1 cellular context compared by ENCODE assay signal in the genomic region with DNA sequence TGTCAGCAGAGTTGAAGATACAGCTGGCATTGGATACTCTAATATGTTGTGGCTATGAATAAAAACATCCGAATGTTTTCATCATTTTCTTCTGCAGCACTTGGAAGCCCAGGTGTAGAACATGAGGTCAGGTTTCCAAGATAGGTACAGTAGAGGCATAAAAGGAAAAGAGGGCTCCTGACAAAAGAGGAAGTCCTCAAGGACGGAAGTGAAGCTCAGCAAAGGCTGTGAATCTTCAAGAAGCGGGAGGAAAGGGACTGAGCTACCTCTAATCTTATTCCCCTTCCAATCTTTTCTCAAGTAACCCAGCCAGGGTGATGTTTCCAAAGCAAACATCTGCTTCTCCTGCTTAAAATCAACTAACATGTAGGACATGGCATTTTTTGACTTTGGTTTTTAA.
TF ChIP-seq lines count a peak whose summit lies in the region.

No MANE protein-coding gene starts in this region.

TF ChIP-seq in HepG2, 621 proteins besides CTCF, POLR2A, EP300 and RAD21:
- TF ChIP-seq TRIM22 (IDR thresholded peaks at IDR 0.05) (no peak), GTF3A (CRISPR knock-in tag; conservative IDR thresholded peaks at IDR 0.05) (no peak), GZF1 (CRISPR knock-in tag; IDR thresholded peaks at IDR 0.05) (no peak), KDM6A (CRISPR knock-in tag; IDR thresholded peaks at IDR 0.05; ENCODE audit: low read depth) (no peak), ZSCAN29 (CRISPR knock-in tag; conservative IDR thresholded peaks at IDR 0.05) (no peak), ZNF816 (CRISPR knock-in tag; IDR thresholded peaks at IDR 0.05; ENCODE audit: borderline replicate concordance) (no peak), FOSL2 (CRISPR knock-in tag; IDR thresholded peaks at IDR 0.05) (no peak), KAT8 (CRISPR knock-in tag; IDR thresholded peaks at IDR 0.05) (no peak), RARA (CRISPR knock-in tag; IDR thresholded peaks at IDR 0.05) (no peak), MAFG (CRISPR knock-in tag; IDR thresholded peaks at IDR 0.05) (no peak), ETV5 (CRISPR knock-in tag; IDR thresholded peaks at IDR 0.05; ENCODE audit: borderline replicate concordance) (no peak), MTA3 (CRISPR knock-in tag; IDR thresholded peaks at IDR 0.05) (no peak), USF2 (IDR thresholded peaks at IDR 0.05; ENCODE audit: low read depth, low read length) (no peak), USF2 (CRISPR knock-in tag; IDR thresholded peaks at IDR 0.05; ENCODE audit: borderline replicate concordance) (no peak), ZNF180 (CRISPR knock-in tag; IDR thresholded peaks at IDR 0.05; ENCODE audit: borderline replicate concordance, low read depth) (no peak), ZNF570 (CRISPR knock-in tag; IDR thresholded peaks at IDR 0.05; ENCODE audit: borderline replicate concordance) (no peak), ZNF605 (CRISPR knock-in tag; IDR thresholded peaks at IDR 0.05) (no peak), ZNF557 (CRISPR knock-in tag; IDR thresholded peaks at IDR 0.05) (no peak)
- TF ChIP-seq, protein P1, sequence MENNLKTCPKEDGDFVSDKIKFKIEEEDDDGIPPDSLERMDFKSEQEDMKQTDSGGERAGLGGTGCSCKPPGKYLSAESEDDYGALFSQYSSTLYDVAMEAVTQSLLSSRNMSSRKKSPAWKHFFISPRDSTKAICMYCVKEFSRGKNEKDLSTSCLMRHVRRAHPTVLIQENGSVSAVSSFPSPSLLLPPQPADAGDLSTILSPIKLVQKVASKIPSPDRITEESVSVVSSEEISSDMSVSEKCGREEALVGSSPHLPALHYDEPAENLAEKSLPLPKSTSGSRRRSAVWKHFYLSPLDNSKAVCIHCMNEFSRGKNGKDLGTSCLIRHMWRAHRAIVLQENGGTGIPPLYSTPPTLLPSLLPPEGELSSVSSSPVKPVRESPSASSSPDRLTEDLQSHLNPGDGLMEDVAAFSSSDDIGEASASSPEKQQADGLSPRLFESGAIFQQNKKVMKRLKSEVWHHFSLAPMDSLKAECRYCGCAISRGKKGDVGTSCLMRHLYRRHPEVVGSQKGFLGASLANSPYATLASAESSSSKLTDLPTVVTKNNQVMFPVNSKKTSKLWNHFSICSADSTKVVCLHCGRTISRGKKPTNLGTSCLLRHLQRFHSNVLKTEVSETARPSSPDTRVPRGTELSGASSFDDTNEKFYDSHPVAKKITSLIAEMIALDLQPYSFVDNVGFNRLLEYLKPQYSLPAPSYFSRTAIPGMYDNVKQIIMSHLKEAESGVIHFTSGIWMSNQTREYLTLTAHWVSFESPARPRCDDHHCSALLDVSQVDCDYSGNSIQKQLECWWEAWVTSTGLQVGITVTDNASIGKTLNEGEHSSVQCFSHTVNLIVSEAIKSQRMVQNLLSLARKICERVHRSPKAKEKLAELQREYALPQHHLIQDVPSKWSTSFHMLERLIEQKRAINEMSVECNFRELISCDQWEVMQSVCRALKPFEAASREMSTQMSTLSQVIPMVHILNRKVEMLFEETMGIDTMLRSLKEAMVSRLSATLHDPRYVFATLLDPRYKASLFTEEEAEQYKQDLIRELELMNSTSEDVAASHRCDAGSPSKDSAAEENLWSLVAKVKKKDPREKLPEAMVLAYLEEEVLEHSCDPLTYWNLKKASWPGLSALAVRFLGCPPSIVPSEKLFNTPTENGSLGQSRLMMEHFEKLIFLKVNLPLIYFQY (CRISPR knock-in tag; IDR thresholded peaks at IDR 0.05; ENCODE audit: borderline replicate concordance), result no peak
TF ChIP-seq in HepG2: peak in this region for 0.
